In genomic region chr2:60531638-60532216, GRCh38 we compare ENCODE assay signal across 12 cellular contexts. TPM values are rescaled to one million over a fixed set of nuclear protein-coding genes. Genes with fewer than 3 reads are reported as not detected.
DNase-seq lines count a peak whose midpoint lies in the region; ATAC-seq and TF ChIP-seq lines count a peak whose summit lies in the region.
"Had no signal": no experiment of that assay in that cellular context is flagged by ENCODE, and none has a peak within 500 bp of the region (broad histone marks: within the 10 kb centered on the region; RNA-seq: fewer than 3 reads in every experiment).

No MANE protein-coding gene starts in this region.

- H3K4me1 ChIP-seq in iPS-18a (ENCODE audit: control insufficient read depth, low read depth, low read length) (peaks cover 88% of the 10 kb centered on the region), spleen (peaks cover 2 to 99% (median 81%) of the 10 kb centered on the region in 6 donors), thyroid gland (peaks cover 0 to 8% of the 10 kb centered on the region in 2 donors)

- TF ChIP-seq CTCF in SU-DHL-6 (IDR thresholded peaks at IDR 0.05; ENCODE audit: insufficient read depth, low read length, poor library complexity, severe bottlenecking), result no peak
- TF ChIP-seq CTCF in spleen (IDR thresholded peaks at IDR 0.05 in 8 of 11, conservative IDR thresholded peaks at IDR 0.05 in 3 of 11), result no peak
- no peak for TF ChIP-seq CTCF in CD4-positive, alpha-beta T cell (IDR thresholded peaks at IDR 0.05)
- TF ChIP-seq CTCF in thyroid gland (IDR thresholded peaks at IDR 0.05), result no peak

- peaks cover 51% of the 10 kb centered on the region for H3F3A ChIP-seq in SU-DHL-6 (ENCODE audit: insufficient read depth)

- no peak for TF ChIP-seq POLR2A in spleen (IDR thresholded peaks at IDR 0.05)
- no peak for TF ChIP-seq POLR2A in thyroid gland (IDR thresholded peaks at IDR 0.05)

- POLR2A ChIA-PET in CD4-positive, alpha-beta T cell (lab: Charles Lee), result no interaction called here

- H3K79me2 ChIP-seq in SU-DHL-6 (ENCODE audit: insufficient read depth, low read length), result peaks cover 100% of the 10 kb centered on the region

- peak overlapping the region; percentile 84 for H3K27ac Mint-ChIP-seq in stimulated activated memory B cell treated with anti-CD40 and anti-IgM and Interleukin-4, amounts not matched to agents 10 μg/mL and 1 μg/mL and 100 μg/mL, for 72 hours
- no peak overlapping the region for H3K27ac Mint-ChIP-seq in CD4-positive, alpha-beta T cell
- H3K27ac Mint-ChIP-seq: immature natural killer cell; T-helper 1 cell treated with Interleukin-12 subunit alpha and Interleukin-12 subunit beta and Interleukin-4 antibody, amounts not matched to agents 30 μg/mL and 1 μg/mL, for 36 hours had no signal

- H3K9me2 ChIP-seq in SU-DHL-6 (replicated peaks; ENCODE audit: insufficient read depth, low read length), result no peaks in the 10 kb centered on the region

- peak overlapping the region; percentile 66 for H3K27ac ChIP-seq in SU-DHL-6 (ENCODE audit: low read depth, low read length)
- no peak overlapping the region for H3K27ac ChIP-seq in iPS-18a (ENCODE audit: low read length)
- peak overlapping the region in 4 of 8 donors; percentile 44 to 66 (median 56) for H3K27ac ChIP-seq in spleen
- H3K27ac ChIP-seq in CD4-positive, alpha-beta T cell (ENCODE audit: low read depth, low read length), result no peak overlapping the region
- no peak overlapping the region for H3K27ac ChIP-seq in thyroid gland

- H4K20me1 ChIP-seq in SU-DHL-6 (ENCODE audit: low read depth, low read length), result peaks cover 40% of the 10 kb centered on the region

- CTCF ChIA-PET in CD4-positive, alpha-beta T cell (lab: Charles Lee), result no interaction called here

- H2AFZ ChIP-seq in SU-DHL-6 (ENCODE audit: low read depth, low read length, severe bottlenecking), result no peak overlapping the region

- peaks cover 60% of the 10 kb centered on the region for H3K36me3 Mint-ChIP-seq in stimulated activated memory B cell treated with anti-CD40 and anti-IgM and Interleukin-4, amounts not matched to agents 10 μg/mL and 1 μg/mL and 100 μg/mL, for 72 hours
- no peaks in the 10 kb centered on the region for H3K36me3 Mint-ChIP-seq in CD4-positive, alpha-beta T cell (ENCODE audit: low read depth)
- H3K36me3 Mint-ChIP-seq: immature natural killer cell had no signal

- H3K4me3 Mint-ChIP-seq in stimulated activated memory B cell treated with anti-CD40 and anti-IgM and Interleukin-4, amounts not matched to agents 10 μg/mL and 1 μg/mL and 100 μg/mL, for 72 hours, result peak overlapping the region; percentile 66
- H3K4me3 Mint-ChIP-seq in CD4-positive, alpha-beta T cell, result no peak overlapping the region
- H3K4me3 Mint-ChIP-seq: activated naive CD8-positive, alpha-beta T cell treated with anti-CD3 and anti-CD28 coated beads, Interleukin-2, amount 50 U/mL, for 24 hours; immature natural killer cell; T-helper 1 cell treated with Interleukin-12 subunit alpha and Interleukin-12 subunit beta and Interleukin-4 antibody, amounts not matched to agents 30 μg/mL and 1 μg/mL, for 36 hours had no signal

- H3K4me3 ChIP-seq in SU-DHL-6 (ENCODE audit: insufficient read depth, low read length, poor library complexity, severe bottlenecking) (peak overlapping the region; percentile 39), iPS-18a (ENCODE audit: low read length) (peak overlapping the region; percentile 23), spleen (peak overlapping the region in 1 of 8 donors; percentile 27), thyroid gland (replicated peaks in 1 of 3) (no peak overlapping the region)

- H3K36me3 ChIP-seq in SU-DHL-6 (ENCODE audit: low read length) (peaks cover 9% of the 10 kb centered on the region), iPS-18a (ENCODE audit: control insufficient read depth, low read depth, low read length) (peaks cover 9% of the 10 kb centered on the region), spleen (peaks cover 0 to 7% (median 0%) of the 10 kb centered on the region in 6 donors), thyroid gland (no peaks in the 10 kb centered on the region)

- H3K27me3 ChIP-seq in SU-DHL-6 (ENCODE audit: low read length) (no peaks in the 10 kb centered on the region), iPS-18a (ENCODE audit: control insufficient read depth, insufficient read depth, low read length) (no peaks in the 10 kb centered on the region), spleen (replicated peaks in 1 of 7) (peaks cover 0 to 3% (median 0%) of the 10 kb centered on the region in 7 donors), thyroid gland (no peaks in the 10 kb centered on the region)
- peaks cover 3% of the 10 kb centered on the region for H3K27me3 ChIP-seq in CD4-positive, alpha-beta T cell (ENCODE audit: control insufficient read depth, insufficient read depth, low read length)

- H3K9me3 ChIP-seq in SU-DHL-6 (ENCODE audit: insufficient read depth, low read length), result no peaks in the 10 kb centered on the region
- H3K9me3 ChIP-seq in iPS-18a (ENCODE audit: control insufficient read depth, low read depth, low read length), result no peaks in the 10 kb centered on the region
- no peaks in the 10 kb centered on the region for H3K9me3 ChIP-seq in spleen
- no peaks in the 10 kb centered on the region for H3K9me3 ChIP-seq in CD4-positive, alpha-beta T cell (ENCODE audit: control insufficient read depth, low read length)
- no peaks in the 10 kb centered on the region for H3K9me3 ChIP-seq in thyroid gland

- no peaks in the 10 kb centered on the region for H3K27me3 Mint-ChIP-seq in stimulated activated memory B cell treated with anti-CD40 and anti-IgM and Interleukin-4, amounts not matched to agents 10 μg/mL and 1 μg/mL and 100 μg/mL, for 72 hours
- H3K27me3 Mint-ChIP-seq in CD4-positive, alpha-beta T cell, result peaks cover 57% of the 10 kb centered on the region

- H3K4me2 ChIP-seq in SU-DHL-6 (ENCODE audit: low read depth, low read length, poor library complexity, severe bottlenecking), result peak overlapping the region; percentile 84

- WGBS in spleen, 5 donors, result 62 to 72% (median 68%) methylated on average over 13 of the region's 13 CpGs
- WGBS in thyroid gland, 2 donors, result 87 to 88% methylated on average over 13 of the region's 13 CpGs

- H3K4me1 Mint-ChIP-seq in stimulated activated memory B cell treated with anti-CD40 and anti-IgM and Interleukin-4, amounts not matched to agents 10 μg/mL and 1 μg/mL and 100 μg/mL, for 72 hours, result peaks cover 100% of the 10 kb centered on the region
- H3K4me1 Mint-ChIP-seq in CD4-positive, alpha-beta T cell (ENCODE audit: low read depth), result peaks cover 11% of the 10 kb centered on the region
- H3K4me1 Mint-ChIP-seq: immature natural killer cell had no signal

- intact Hi-C loops in spleen (cut with DNase I; ENCODE audit: low total_unique reads) (no loop called here), thyroid gland (cut with DNase I) (no loop called here)
- intact Hi-C loops in CD4-positive, alpha-beta T cell (cut with DNase I, micrococcal nuclease), result no loop called here

- peak; percentile 22 for DNase-seq in DMS53 (lab: John Stamatoyannopoulos, UW)
- no peak for DNase-seq in DMS53 treated with DMSO at 0.1 percent for 48 hours (lab: John Stamatoyannopoulos, UW; ENCODE audit: unreplicated experiment)
- no peak for DNase-seq in spleen
- no peak for DNase-seq in CD4-positive, alpha-beta T cell
- DNase-seq in thyroid gland, result no peak
- DNase-seq: activated naive CD8-positive, alpha-beta T cell treated with anti-CD3 and anti-CD28 coated beads, Interleukin-2, amount 50 U/mL, for 24 hours; immature natural killer cell had no signal

- H3K9ac ChIP-seq in SU-DHL-6 (ENCODE audit: low read length) (peak overlapping the region; percentile 45), iPS-18a (ENCODE audit: low read length) (peak overlapping the region; percentile 33)

- no peak for ATAC-seq in stimulated activated memory B cell treated with anti-CD40 and anti-IgM and Interleukin-4, amounts not matched to agents 10 μg/mL and 1 μg/mL and 100 μg/mL, for 72 hours
- ATAC-seq in CD4-positive, alpha-beta T cell (ENCODE audit: poor library complexity), result no peak
- ATAC-seq: activated naive CD8-positive, alpha-beta T cell treated with anti-CD3 and anti-CD28 coated beads, Interleukin-2, amount 50 U/mL, for 24 hours had no signal

- H3K9me3 Mint-ChIP-seq in stimulated activated memory B cell treated with anti-CD40 and anti-IgM and Interleukin-4, amounts not matched to agents 10 μg/mL and 1 μg/mL and 100 μg/mL, for 72 hours, result no peaks in the 10 kb centered on the region
- no peaks in the 10 kb centered on the region for H3K9me3 Mint-ChIP-seq in CD4-positive, alpha-beta T cell
- H3K9me3 Mint-ChIP-seq: activated naive CD8-positive, alpha-beta T cell treated with anti-CD3 and anti-CD28 coated beads, Interleukin-2, amount 50 U/mL, for 24 hours; T-helper 1 cell treated with Interleukin-12 subunit alpha and Interleukin-12 subunit beta and Interleukin-4 antibody, amounts not matched to agents 30 μg/mL and 1 μg/mL, for 36 hours had no signal

RNA-seq across cellular contexts. Expression of gene BCL11A, which starts 21.7 kb away (rescaled TPM):
- total RNA-seq in spleen (100 to 1,000 TPM in 3 of 7 donors, 10 to 100 TPM in 4; 65.9 to 121 (median 92.7) TPM), thyroid gland (10 to 100 TPM in 1 of 4 donors, 1 to 10 TPM in 3; 4.6 to 12.8 (median 9.0) TPM)
- 10 to 100 TPM; 41.1 to 61.6 (median 44.8) TPM for polyA plus RNA-seq in spleen
- total RNA-seq in CD4-positive, alpha-beta T cell, result 1 to 10 TPM; 2.3 to 3.3 TPM
- total RNA-seq: A172 had no signal

Comparison
In these comparisons a context has a peak if more than half of its experiments do, and no peak if none do; other contexts are left out.
1. H3K4me3 ChIP-seq: peak in SU-DHL-6 (single experiment) and iPS-18a (single experiment); none in thyroid gland (0 of 3).
2. RNA of gene BCL11A, which starts 21.7 kb away (total RNA-seq): 65.9 to 121 TPM in spleen; 4.6 to 12.8 TPM in thyroid gland and 2.3 to 3.3 TPM in CD4-positive, alpha-beta T cell; every median in the first group is over 4 times any median in the second.